In genomic region chr10:58691528-58691927, GRCh38 we compare ENCODE assay signal across 27 cellular contexts.
DNase-seq lines count a peak whose midpoint lies in the region; ATAC-seq and TF ChIP-seq lines count a peak whose summit lies in the region.
"Had no signal": no experiment of that assay in that cellular context is flagged by ENCODE, and none has a peak within 500 bp of the region (broad histone marks: within the 10 kb centered on the region; RNA-seq: fewer than 3 reads in every experiment).

No MANE protein-coding gene starts in this region.

- H3K4me1 ChIP-seq in heart right ventricle = no peaks in the 10 kb centered on the region
- no peaks in the 10 kb centered on the region for H3K4me1 ChIP-seq in uterus

- H3K9me3 Mint-ChIP-seq in chondrocyte (ENCODE audit: low read depth) (peaks cover 7% of the 10 kb centered on the region), nephron (peaks cover 22% of the 10 kb centered on the region), nephron progenitor cell (peaks cover 12% of the 10 kb centered on the region)

- H3K27me3 ChIP-seq in heart right ventricle = no peaks in the 10 kb centered on the region
- no peaks in the 10 kb centered on the region for H3K27me3 ChIP-seq in uterus

- H3K27ac Mint-ChIP-seq in chondrocyte (ENCODE audit: unreplicated experiment) (peak overlapping the region; percentile 9), nephron (peak overlapping the region in 2 of 3 experiments; percentile 70 to 82), nephron progenitor cell (no peak overlapping the region)
- H3K27ac Mint-ChIP-seq: B cell; CD8-positive, alpha-beta memory T cell; GM23338; H9 had no signal

- H3K27me3 Mint-ChIP-seq in chondrocyte (ENCODE audit: low read depth) (no peaks in the 10 kb centered on the region), nephron (ENCODE audit: low read depth) (no peaks in the 10 kb centered on the region), nephron progenitor cell (ENCODE audit: low read depth, poor library complexity) (peaks cover 4% of the 10 kb centered on the region)
- H3K27me3 Mint-ChIP-seq: B cell; CD8-positive, alpha-beta memory T cell had no signal

- 80 to 83% methylated on average over 2 of the region's 2 CpGs for WGBS in heart right ventricle, 2 donors

- peak in 5 of 8 donors; percentile 47 to 82 (median 65) for ATAC-seq in heart right ventricle
- ATAC-seq: GM12878, GM23338 had no signal

- H3K4me3 ChIP-seq in heart right ventricle (no peak overlapping the region), uterus (no peak overlapping the region)
- H3K4me3 ChIP-seq: GM12878, GM23338 had no signal

- TF ChIP-seq CTCF in chondrocyte (IDR thresholded peaks at IDR 0.05) (no peak), heart right ventricle (IDR thresholded peaks at IDR 0.05) (no peak), nephron (IDR thresholded peaks at IDR 0.05; ENCODE audit: unreplicated experiment in 3 of 3) (no peak), uterus (IDR thresholded peaks at IDR 0.05) (no peak), nephron progenitor cell (IDR thresholded peaks at IDR 0.05) (no peak)

- no peak for DNase-seq in chondrocyte (ENCODE audit: low spot score)
- DNase-seq in heart right ventricle = peak in 1 of 2 donors; percentile 16
- DNase-seq in uterus = peak in 1 of 2 donors; percentile 49
- DNase-seq in T-helper 2 cell = no peak
- no peak for DNase-seq in CD1c-positive myeloid dendritic cell (ENCODE audit: extremely low spot score)
- DNase-seq in nephron progenitor cell = no peak
- DNase-seq: CD8-positive, alpha-beta memory T cell; DMS 273 treated with DMSO at 0.1 percent for 48 hours; DMS79; EL; GDM1; H9; NCI-H1048; NCI-H1417 treated with DMSO at 0.1 percent for 48 hours; NCI-H187; NCI-H2081 treated with DMSO at 0.1 percent for 48 hours; NCI-H2171; NCI-H226; NCI-H510A; NCI-H69; RPMI8226; SHP77 treated with DMSO at 0.1 percent for 48 hours had no signal

- H3K27ac ChIP-seq in heart right ventricle = peak overlapping the region in 3 of 10 donors; percentile 3 to 25 (median 13)
- H3K27ac ChIP-seq in uterus = peak overlapping the region; percentile 4 to 5
- H3K27ac ChIP-seq: C4-2B had no signal

- peaks cover 0 to 53% (median 4%) of the 10 kb centered on the region in 11 donors for H3K9me3 ChIP-seq in heart right ventricle
- H3K9me3 ChIP-seq in uterus = peaks cover 0 to 4% of the 10 kb centered on the region in 2 donors

- intact Hi-C loops in heart right ventricle (cut with DNase I) = no loop called here
- intact Hi-C loops in uterus (cut with DNase I; ENCODE audit: low total_unique reads) = no loop called here

- H3K4me3 Mint-ChIP-seq in chondrocyte (ENCODE audit: unreplicated experiment) (no peak overlapping the region), nephron (no peak overlapping the region), nephron progenitor cell (no peak overlapping the region)
- H3K4me3 Mint-ChIP-seq: B cell; CD8-positive, alpha-beta memory T cell; GM23338; H9 had no signal

- H3K36me3 Mint-ChIP-seq in chondrocyte (ENCODE audit: low read depth) = peaks cover 5% of the 10 kb centered on the region
- H3K36me3 Mint-ChIP-seq in nephron (ENCODE audit: low read depth) = peaks cover 12% of the 10 kb centered on the region
- no peaks in the 10 kb centered on the region for H3K36me3 Mint-ChIP-seq in nephron progenitor cell (ENCODE audit: low read depth)

- no peak for TF ChIP-seq POLR2A in uterus (IDR thresholded peaks at IDR 0.05)

- H3K4me1 Mint-ChIP-seq in chondrocyte (ENCODE audit: low read depth) = peaks cover 4% of the 10 kb centered on the region
- peaks cover 21% of the 10 kb centered on the region for H3K4me1 Mint-ChIP-seq in nephron
- no peaks in the 10 kb centered on the region for H3K4me1 Mint-ChIP-seq in nephron progenitor cell
- H3K4me1 Mint-ChIP-seq: B cell; CD8-positive, alpha-beta memory T cell had no signal

- H3K36me3 ChIP-seq in heart right ventricle (no peaks in the 10 kb centered on the region), uterus (no peaks in the 10 kb centered on the region)
